In the genomic region with DNA sequence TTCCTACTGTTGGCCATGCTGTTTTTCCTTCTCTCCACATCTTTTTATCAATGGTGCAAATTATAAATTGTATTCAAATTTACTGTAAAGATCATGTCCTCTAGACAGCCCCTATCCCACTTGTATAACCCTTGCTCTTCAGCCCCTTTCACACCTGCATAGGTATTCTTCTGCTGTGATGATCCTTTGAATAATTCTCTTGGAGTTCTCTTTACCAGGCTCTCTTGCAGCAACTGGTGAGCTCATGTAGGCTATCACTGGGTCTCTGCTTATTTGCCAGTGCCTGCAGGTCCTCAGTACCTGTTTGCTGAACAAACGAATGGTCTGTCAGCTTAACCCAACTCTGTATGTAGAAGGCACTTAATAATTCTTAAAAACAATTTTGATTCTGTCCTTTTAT, we compare ENCODE assay signal across 1 cellular context.
TF ChIP-seq lines count a peak whose summit lies in the region.

No MANE protein-coding gene starts in this region.

TF ChIP-seq in GM23338, 12 proteins besides CTCF, POLR2A, EP300 and RAD21 (continued from another document):
- no peak for TF ChIP-seq ZNF114 (CRISPR knock-in tag; IDR thresholded peaks at IDR 0.05)
- TF ChIP-seq CREB1 (CRISPR knock-in tag; IDR thresholded peaks at IDR 0.05; ENCODE audit: low read depth) = no peak
- TF ChIP-seq POLR2AphosphoS5 (IDR thresholded peaks at IDR 0.05; ENCODE audit: low read depth) = no peak
- no peak for TF ChIP-seq EZH2 (IDR thresholded peaks at IDR 0.05; ENCODE audit: low read depth, unreplicated experiment)
- TF ChIP-seq STAT1 (IDR thresholded peaks at IDR 0.05; ENCODE audit: unreplicated experiment) = no peak
- no peak for TF ChIP-seq NANOG (IDR thresholded peaks at IDR 0.05; ENCODE audit: borderline replicate concordance)
- TF ChIP-seq, protein P1, sequence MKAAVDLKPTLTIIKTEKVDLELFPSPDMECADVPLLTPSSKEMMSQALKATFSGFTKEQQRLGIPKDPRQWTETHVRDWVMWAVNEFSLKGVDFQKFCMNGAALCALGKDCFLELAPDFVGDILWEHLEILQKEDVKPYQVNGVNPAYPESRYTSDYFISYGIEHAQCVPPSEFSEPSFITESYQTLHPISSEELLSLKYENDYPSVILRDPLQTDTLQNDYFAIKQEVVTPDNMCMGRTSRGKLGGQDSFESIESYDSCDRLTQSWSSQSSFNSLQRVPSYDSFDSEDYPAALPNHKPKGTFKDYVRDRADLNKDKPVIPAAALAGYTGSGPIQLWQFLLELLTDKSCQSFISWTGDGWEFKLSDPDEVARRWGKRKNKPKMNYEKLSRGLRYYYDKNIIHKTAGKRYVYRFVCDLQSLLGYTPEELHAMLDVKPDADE (IDR thresholded peaks at IDR 0.05) = no peak
- TF ChIP-seq JUNB (IDR thresholded peaks at IDR 0.05; ENCODE audit: unreplicated experiment) = no peak
- TF ChIP-seq ZNF331 (CRISPR knock-in tag; IDR thresholded peaks at IDR 0.05; ENCODE audit: low read depth) = no peak
- TF ChIP-seq EZH2phosphoT487 (IDR thresholded peaks at IDR 0.05; ENCODE audit: unreplicated experiment) = no peak
- TF ChIP-seq, protein P2, sequence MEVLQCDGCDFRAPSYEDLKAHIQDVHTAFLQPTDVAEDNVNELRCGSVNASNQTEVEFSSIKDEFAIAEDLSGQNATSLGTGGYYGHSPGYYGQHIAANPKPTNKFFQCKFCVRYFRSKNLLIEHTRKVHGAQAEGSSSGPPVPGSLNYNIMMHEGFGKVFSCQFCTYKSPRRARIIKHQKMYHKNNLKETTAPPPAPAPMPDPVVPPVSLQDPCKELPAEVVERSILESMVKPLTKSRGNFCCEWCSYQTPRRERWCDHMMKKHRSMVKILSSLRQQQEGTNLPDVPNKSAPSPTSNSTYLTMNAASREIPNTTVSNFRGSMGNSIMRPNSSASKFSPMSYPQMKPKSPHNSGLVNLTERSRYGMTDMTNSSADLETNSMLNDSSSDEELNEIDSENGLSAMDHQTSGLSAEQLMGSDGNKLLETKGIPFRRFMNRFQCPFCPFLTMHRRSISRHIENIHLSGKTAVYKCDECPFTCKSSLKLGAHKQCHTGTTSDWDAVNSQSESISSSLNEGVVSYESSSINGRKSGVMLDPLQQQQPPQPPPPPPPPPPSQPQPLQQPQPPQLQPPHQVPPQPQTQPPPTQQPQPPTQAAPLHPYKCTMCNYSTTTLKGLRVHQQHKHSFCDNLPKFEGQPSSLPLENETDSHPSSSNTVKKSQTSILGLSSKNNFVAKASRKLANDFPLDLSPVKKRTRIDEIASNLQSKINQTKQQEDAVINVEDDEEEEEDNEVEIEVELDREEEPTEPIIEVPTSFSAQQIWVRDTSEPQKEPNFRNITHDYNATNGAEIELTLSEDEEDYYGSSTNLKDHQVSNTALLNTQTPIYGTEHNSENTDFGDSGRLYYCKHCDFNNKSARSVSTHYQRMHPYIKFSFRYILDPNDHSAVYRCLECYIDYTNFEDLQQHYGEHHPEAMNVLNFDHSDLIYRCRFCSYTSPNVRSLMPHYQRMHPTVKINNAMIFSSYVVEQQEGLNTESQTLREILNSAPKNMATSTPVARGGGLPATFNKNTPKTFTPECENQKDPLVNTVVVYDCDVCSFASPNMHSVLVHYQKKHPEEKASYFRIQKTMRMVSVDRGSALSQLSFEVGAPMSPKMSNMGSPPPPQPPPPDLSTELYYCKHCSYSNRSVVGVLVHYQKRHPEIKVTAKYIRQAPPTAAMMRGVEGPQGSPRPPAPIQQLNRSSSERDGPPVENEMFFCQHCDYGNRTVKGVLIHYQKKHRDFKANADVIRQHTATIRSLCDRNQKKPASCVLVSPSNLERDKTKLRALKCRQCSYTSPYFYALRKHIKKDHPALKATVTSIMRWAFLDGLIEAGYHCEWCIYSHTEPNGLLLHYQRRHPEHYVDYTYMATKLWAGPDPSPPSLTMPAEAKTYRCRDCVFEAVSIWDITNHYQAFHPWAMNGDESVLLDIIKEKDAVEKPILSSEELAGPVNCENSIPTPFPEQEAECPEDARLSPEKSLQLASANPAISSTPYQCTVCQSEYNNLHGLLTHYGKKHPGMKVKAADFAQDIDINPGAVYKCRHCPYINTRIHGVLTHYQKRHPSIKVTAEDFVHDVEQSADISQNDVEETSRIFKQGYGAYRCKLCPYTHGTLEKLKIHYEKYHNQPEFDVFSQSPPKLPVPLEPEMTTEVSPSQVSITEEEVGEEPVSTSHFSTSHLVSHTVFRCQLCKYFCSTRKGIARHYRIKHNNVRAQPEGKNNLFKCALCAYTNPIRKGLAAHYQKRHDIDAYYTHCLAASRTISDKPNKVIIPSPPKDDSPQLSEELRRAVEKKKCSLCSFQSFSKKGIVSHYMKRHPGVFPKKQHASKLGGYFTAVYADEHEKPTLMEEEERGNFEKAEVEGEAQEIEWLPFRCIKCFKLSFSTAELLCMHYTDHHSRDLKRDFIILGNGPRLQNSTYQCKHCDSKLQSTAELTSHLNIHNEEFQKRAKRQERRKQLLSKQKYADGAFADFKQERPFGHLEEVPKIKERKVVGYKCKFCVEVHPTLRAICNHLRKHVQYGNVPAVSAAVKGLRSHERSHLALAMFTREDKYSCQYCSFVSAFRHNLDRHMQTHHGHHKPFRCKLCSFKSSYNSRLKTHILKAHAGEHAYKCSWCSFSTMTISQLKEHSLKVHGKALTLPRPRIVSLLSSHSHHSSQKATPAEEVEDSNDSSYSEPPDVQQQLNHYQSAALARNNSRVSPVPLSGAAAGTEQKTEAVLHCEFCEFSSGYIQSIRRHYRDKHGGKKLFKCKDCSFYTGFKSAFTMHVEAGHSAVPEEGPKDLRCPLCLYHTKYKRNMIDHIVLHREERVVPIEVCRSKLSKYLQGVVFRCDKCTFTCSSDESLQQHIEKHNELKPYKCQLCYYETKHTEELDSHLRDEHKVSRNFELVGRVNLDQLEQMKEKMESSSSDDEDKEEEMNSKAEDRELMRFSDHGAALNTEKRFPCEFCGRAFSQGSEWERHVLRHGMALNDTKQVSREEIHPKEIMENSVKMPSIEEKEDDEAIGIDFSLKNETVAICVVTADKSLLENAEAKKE (CRISPR knock-in tag; IDR thresholded peaks at IDR 0.05) = no peak
